Comparison of ENCODE assay signal across 9 cellular contexts in genomic region chr17:32912218-32912897, GRCh38. TPM values are rescaled to one million over a fixed set of nuclear protein-coding genes. Genes with fewer than 3 reads are reported as not detected.
DNase-seq lines count a peak whose midpoint lies in the region; TF ChIP-seq lines count a peak whose summit lies in the region.
"Had no signal": no experiment of that assay in that cellular context is flagged by ENCODE, and none has a peak within 500 bp of the region (broad histone marks: within the 10 kb centered on the region; RNA-seq: fewer than 3 reads in every experiment).

No MANE protein-coding gene starts in this region.

- no peak overlapping the region for H3K27ac ChIP-seq in AG04450 (ENCODE audit: low read depth, low read length)
- H3K27ac ChIP-seq in epithelial cell of prostate: peak overlapping the region; percentile 12

- POLR2A ChIA-PET in AG04450 (lab: Yijun Ruan, JAX): interaction anchor here (0.5 to 0.6 kb wide), 2 partner anchors 51 to 66 kb away, joined by 3 to 7 read pairs; no protein-coding TSS in a partner anchor

- peaks cover 25% of the 10 kb centered on the region for H3K4me1 Mint-ChIP-seq in activated T-cell treated with anti-CD3 and anti-CD28 coated beads, Interleukin-2, amount 50 U/mL, for 24 hours (ENCODE audit: low read depth)

- H3K27ac Mint-ChIP-seq in activated T-cell treated with anti-CD3 and anti-CD28 coated beads, Interleukin-2, amount 50 U/mL, for 24 hours: no peak overlapping the region

- peak; percentile 44 for DNase-seq in AG04450 (ENCODE audit: low read depth, low spot score)
- DNase-seq in MG63: peak; percentile 41
- peak; percentile 18 for DNase-seq in epithelial cell of prostate (ENCODE audit: low read depth, low spot score)
- DNase-seq in mucosa of gallbladder (ENCODE audit: low spot score): peak; percentile 86
- no peak for DNase-seq in T-helper 9 cell
- no peak for DNase-seq in GM13976 (ENCODE audit: low spot score)
- no peak for DNase-seq in activated T-cell treated with anti-CD3 and anti-CD28 coated beads, Interleukin-2, amount 50 U/mL, for 24 hours
- DNase-seq in G401 (ENCODE audit: low spot score): no peak
- DNase-seq: T-helper 1 cell had no signal

- in situ Hi-C loops in GM13976 (cut with MboI; ENCODE audit: low sequenced_read_pairs, unreplicated experiment) (loop anchor here (10.0 to 25.0 kb wide), 2 partner anchors 258 to 450 kb away; no protein-coding TSS in a partner anchor), G401 (cut with HindIII; ENCODE audit: low sequenced_read_pairs) (no loop called here)

- peaks cover 9% of the 10 kb centered on the region for H3K27me3 Mint-ChIP-seq in activated T-cell treated with anti-CD3 and anti-CD28 coated beads, Interleukin-2, amount 50 U/mL, for 24 hours

- H3K4me3 ChIP-seq in AG04450 (ENCODE audit: low read depth, low read length): no peak overlapping the region
- H3K4me3 ChIP-seq in MG63: no peak overlapping the region

- H3K27me3 ChIP-seq in AG04450 (ENCODE audit: control insufficient read depth, insufficient read depth, low read length) (peaks cover 3% of the 10 kb centered on the region), MG63 (no peaks in the 10 kb centered on the region; the same call in 1 of the 2 replicates)

- H3K36me3 ChIP-seq in MG63: no peaks in the 10 kb centered on the region

- no peaks in the 10 kb centered on the region for H3K9me3 Mint-ChIP-seq in activated T-cell treated with anti-CD3 and anti-CD28 coated beads, Interleukin-2, amount 50 U/mL, for 24 hours

- H3K4me3 Mint-ChIP-seq in activated T-cell treated with anti-CD3 and anti-CD28 coated beads, Interleukin-2, amount 50 U/mL, for 24 hours: no peak overlapping the region

- TF ChIP-seq CTCF in AG04450 (IDR thresholded peaks at IDR 0.05; ENCODE audit: low read depth, low read length) (peak; percentile 11; the same call in 1 of the 2 replicates), GM13976 (IDR thresholded peaks at IDR 0.05; ENCODE audit: borderline replicate concordance, control extremely low read depth, extremely low read depth, insufficient read depth, missing control alignments) (no peak)

- H3K36me3 Mint-ChIP-seq in activated T-cell treated with anti-CD3 and anti-CD28 coated beads, Interleukin-2, amount 50 U/mL, for 24 hours (ENCODE audit: low read depth): no peaks in the 10 kb centered on the region

- CTCF ChIA-PET in AG04450 (lab: Charles Lee): interaction anchor here (0.5 to 5.9 kb wide), 16 partner anchors 8 to 451 kb away, joined by 3 to 109 read pairs (median 4); partner anchors contain the start of genes MYO1D and TMEM98

- no peaks in the 10 kb centered on the region for H3K9me3 ChIP-seq in AG04450 (ENCODE audit: control insufficient read depth, insufficient read depth, low read length)
- H3K9me3 ChIP-seq in MG63: no peaks in the 10 kb centered on the region

RNA-seq across cellular contexts. Expression of gene TMEM98, which starts 15.6 kb away (rescaled TPM):
- polyA plus RNA-seq in AG04450 (2011; rRNA removed): 260 and 304 TPM in 2 replicates
- 179 and 273 TPM in 2 replicates for polyA minus RNA-seq in AG04450 (2011; rRNA and poly(A)+ RNA removed)
- 7.4 and 24.3 TPM in 2 replicates for total RNA-seq in MG63 (2014; rRNA removed; shearing (Covaris generic); ENCODE audit: low replicate concordance)
- 153 TPM for total RNA-seq in mucosa of gallbladder
- total RNA-seq in G401 (2014; rRNA removed; shearing (Covaris generic)): 0.07 and 0.74 TPM in 2 replicates

RNA-seq across cellular contexts. Expression of gene MYO1D, which starts 35.4 kb away (rescaled TPM):
- 1.1 and 1.2 TPM in 2 replicates for polyA plus RNA-seq in AG04450 (2011; rRNA removed)
- polyA minus RNA-seq in AG04450 (2011; rRNA and poly(A)+ RNA removed): 1.00 and 1.7 TPM in 2 replicates
- total RNA-seq in MG63 (2014; rRNA removed; shearing (Covaris generic); ENCODE audit: low replicate concordance): 0.81 and 1.3 TPM in 2 replicates
- total RNA-seq in mucosa of gallbladder: 150 TPM
- total RNA-seq in G401 (2014; rRNA removed; shearing (Covaris generic)): 0.68 and 3.7 TPM in 2 replicates

Comparison
In these comparisons a context has a peak if more than half of its experiments do, and no peak if none do; other contexts are left out.
1. DNase-seq: peak in AG04450 (single experiment), MG63 (single experiment), epithelial cell of prostate (single experiment) and mucosa of gallbladder (single experiment); none in T-helper 9 cell (single experiment), GM13976 (single experiment), activated T-cell treated with anti-CD3 and anti-CD28 coated beads, Interleukin-2, amount 50 U/mL, for 24 hours (single experiment) and G401 (single experiment).
2. RNA of gene MYO1D, which starts 35.4 kb away (total RNA-seq): 150 TPM in mucosa of gallbladder (single experiment); 0.68 to 3.7 TPM in G401 and 0.81 to 1.3 TPM in MG63; every median in the first group is over 10 times any median in the second.